Comparison of ENCODE assay signal across 21 cellular contexts in genomic region chr7:155709453-155709852, GRCh38.
A peak's percentile ranks its signal among the peaks of the same experiment; 100 is the strongest.
DNase-seq lines count a peak whose midpoint lies in the region; ATAC-seq lines count a peak whose summit lies in the region.
"Had no signal": no experiment of that assay in that cellular context is flagged by ENCODE, and none has a peak within 500 bp of the region (broad histone marks: within the 10 kb centered on the region; RNA-seq: fewer than 3 reads in every experiment).

No MANE protein-coding gene starts in this region.

- peaks cover 68% of the 10 kb centered on the region for H3K36me3 ChIP-seq in CD4-positive, alpha-beta memory T cell (ENCODE audit: insufficient read depth, low read length)

- H3K4me1 Mint-ChIP-seq in CD4-positive, alpha-beta memory T cell, result peaks cover 24 to 37% (median 30%) of the 10 kb centered on the region in 4 donors
- H3K4me1 Mint-ChIP-seq: mesothelial cell of epicardium had no signal

- no peak overlapping the region for H3K27ac Mint-ChIP-seq in CD4-positive, alpha-beta memory T cell
- H3K27ac Mint-ChIP-seq: activated T-helper 2 cell treated with anti-CD3 and anti-CD28 coated beads, Interferon-gamma antibody, Interleukin-2, Interleukin-4, amounts not matched to agents 10 μg/mL and 5 μg/mL and 100 μg/mL, durations not matched to agents 14 hours and 24 hours and 36 hours; mesothelial cell of epicardium; nephron; stimulated activated naive B cell treated with anti-CD40 and anti-IgM and Interleukin-4, amounts not matched to agents 10 μg/mL and 1 μg/mL and 100 μg/mL, for 72 hours had no signal

- no peaks in the 10 kb centered on the region for H3K27me3 Mint-ChIP-seq in CD4-positive, alpha-beta memory T cell
- H3K27me3 Mint-ChIP-seq: stimulated activated naive B cell treated with anti-CD40 and anti-IgM and Interleukin-4, amounts not matched to agents 10 μg/mL and 1 μg/mL and 100 μg/mL, for 72 hours had no signal

- intact Hi-C loops in CD4-positive, alpha-beta memory T cell (cut with micrococcal nuclease), result no loop called here
- intact Hi-C loops in left ventricle myocardium superior (cut with micrococcal nuclease), result no loop called here

- H3K9me3 ChIP-seq in CD4-positive, alpha-beta memory T cell (ENCODE audit: control insufficient read depth in 1 of 2, low read length in 2 of 2), result no peaks in the 10 kb centered on the region
- H3K9me3 ChIP-seq: sigmoid colon had no signal

- CTCF ChIA-PET in CD4-positive, alpha-beta memory T cell (lab: Charles Lee; ENCODE audit: partially characterized antibody), result interaction anchor here (0.6 kb wide), 1 partner anchor 31 kb away, joined by 3 read pairs; no protein-coding TSS in a partner anchor

- no peak overlapping the region for H3K27ac ChIP-seq in CD4-positive, alpha-beta memory T cell (ENCODE audit: low read depth, low read length)
- H3K27ac ChIP-seq: KMS-11, parathyroid adenoma, sigmoid colon had no signal

- no peaks in the 10 kb centered on the region for H3K4me1 ChIP-seq in CD4-positive, alpha-beta memory T cell (ENCODE audit: insufficient read depth, low read length)
- H3K4me1 ChIP-seq: parathyroid adenoma, sigmoid colon had no signal

- POLR2A ChIA-PET in CD4-positive, alpha-beta memory T cell (lab: Charles Lee; ENCODE audit: partially characterized antibody), result no interaction called here

- no peak overlapping the region for H3K4me3 Mint-ChIP-seq in CD4-positive, alpha-beta memory T cell
- H3K4me3 Mint-ChIP-seq: mesothelial cell of epicardium; nephron; stimulated activated naive B cell treated with anti-CD40 and anti-IgM and Interleukin-4, amounts not matched to agents 10 μg/mL and 1 μg/mL and 100 μg/mL, for 72 hours had no signal

- H3K27me3 ChIP-seq in CD4-positive, alpha-beta memory T cell (ENCODE audit: insufficient read depth, low read length), result no peaks in the 10 kb centered on the region
- H3K27me3 ChIP-seq: sigmoid colon had no signal

- peak; percentile 72 for ATAC-seq in GM18508 (IDR thresholded peaks at IDR 0.05; ENCODE audit: insufficient read depth, unreplicated experiment)
- ATAC-seq in GM21423 (IDR thresholded peaks at IDR 0.05; ENCODE audit: unreplicated experiment), result peak; percentile 47
- peak; percentile 68 for ATAC-seq in HG03354 (IDR thresholded peaks at IDR 0.05; ENCODE audit: poor library complexity, severe bottlenecking, unreplicated experiment)
- no peak for ATAC-seq in left ventricle myocardium superior

- peak; percentile 18 for DNase-seq in foreskin melanocyte
- DNase-seq in activated CD8-positive, alpha-beta memory T cell treated with anti-CD3 and anti-CD28 coated beads for 24 hours, result no peak
- no peak for DNase-seq in AG20443 (ENCODE audit: low spot score)
- DNase-seq in CD4-positive, alpha-beta memory T cell, result no peak
- no peak for DNase-seq in left ventricle myocardium superior
- DNase-seq: Calu3; cortex of kidney; NCI-H1048; NCI-H2081 treated with DMSO at 0.1 percent for 48 hours; NCI-H446 treated with DMSO at 0.1 percent for 48 hours; NK-92 treated with Interleukin-12 subunit alpha and Interleukin-12 subunit beta, amount 100 ng/mL, for 24 hours; sigmoid colon; stimulated activated naive B cell treated with anti-CD40 and anti-IgM and Interleukin-4, amounts not matched to agents 10 μg/mL and 1 μg/mL and 100 μg/mL, for 72 hours had no signal

- H3K36me3 Mint-ChIP-seq in CD4-positive, alpha-beta memory T cell, result peaks cover 24 to 48% of the 10 kb centered on the region in 2 donors

- no peak overlapping the region for H3K4me3 ChIP-seq in CD4-positive, alpha-beta memory T cell (ENCODE audit: low read length in 2 of 2)
- H3K4me3 ChIP-seq: sigmoid colon had no signal

- peaks cover 0 to 2% (median 0%) of the 10 kb centered on the region in 8 donors for H3K9me3 Mint-ChIP-seq in CD4-positive, alpha-beta memory T cell
- H3K9me3 Mint-ChIP-seq: activated T-helper 2 cell treated with anti-CD3 and anti-CD28 coated beads, Interferon-gamma antibody, Interleukin-2, Interleukin-4, amounts not matched to agents 10 μg/mL and 5 μg/mL and 100 μg/mL, durations not matched to agents 14 hours and 24 hours and 36 hours; mesothelial cell of epicardium; nephron; stimulated activated naive B cell treated with anti-CD40 and anti-IgM and Interleukin-4, amounts not matched to agents 10 μg/mL and 1 μg/mL and 100 μg/mL, for 72 hours had no signal
